ENCODE assay signal across 8 cellular contexts in genomic region chr1:84143796-84144565, GRCh38. TPM values are rescaled to one million over a fixed set of nuclear protein-coding genes. Genes with fewer than 3 reads are reported as not detected.
DNase-seq lines count a peak whose midpoint lies in the region; ATAC-seq and TF ChIP-seq lines count a peak whose summit lies in the region.

PRKACB (plus strand) TSS chr1:84144271; CDS start chr1:84144362, 91 bp downstream.

- TF ChIP-seq CTCF in lower leg skin (IDR thresholded peaks at IDR 0.05), result no peak

- H3K9me3 Mint-ChIP-seq in naive thymus-derived CD8-positive, alpha-beta T cell, result peaks cover 0 to under 1% (median 0%) of the 10 kb centered on the region in 9 donors

- peak within 1 kb of the TSS; percentile 95 to 100 (median 97) for H3K27ac Mint-ChIP-seq in naive thymus-derived CD8-positive, alpha-beta T cell

- no peak within 1 kb of the TSS for H3K27ac ChIP-seq in SJCRH30

- POLR2A ChIA-PET in naive thymus-derived CD8-positive, alpha-beta T cell (lab: Charles Lee), result interaction anchor here (0.7 to 3.7 kb wide), 17 partner anchors 9 to 1056 kb away, joined by 3 to 68 read pairs (median 8); partner anchors contain the start of genes GNG5, RPF1, SAMD13 and SPATA1

- intact Hi-C loops in lower leg skin (cut with DNase I; ENCODE audit: low total_unique reads), result no loop called here

- no peaks in the 10 kb centered on the region for H3K27me3 Mint-ChIP-seq in naive thymus-derived CD8-positive, alpha-beta T cell

- peak; percentile 95 for ATAC-seq in GM18873 (IDR thresholded peaks at IDR 0.05; ENCODE audit: low FRiP score, unreplicated experiment)
- peak; percentile 90 for ATAC-seq in HG03095 (IDR thresholded peaks at IDR 0.05; ENCODE audit: unreplicated experiment)
- peak; percentile 91 to 93 for ATAC-seq in naive thymus-derived CD8-positive, alpha-beta T cell

- WGBS in lower leg skin, 2 donors, result 67 to 73% methylated on average over 2 of the region's 2 CpGs

- no peaks in the 10 kb centered on the region for H3K36me3 ChIP-seq in SJCRH30

- DNase-seq in ACHN (peak; percentile 60), SJCRH30 (no peak), NCI-H2196 (lab: John Stamatoyannopoulos, UW; ENCODE audit: unreplicated experiment) (no peak), lower leg skin (ENCODE audit: low spot score in 2 of 2) (no peak)
- peak in 5 of 10 donors; percentile 18 to 74 (median 65) for DNase-seq in naive thymus-derived CD8-positive, alpha-beta T cell

- no peaks in the 10 kb centered on the region; the same call in 1 of the 2 replicates for H3K9me3 ChIP-seq in SJCRH30 (replicated peaks)

- in situ Hi-C loops in ACHN (cut with HindIII; ENCODE audit: low pct_ligation_motif_present, low pct_unique_long_range_greater_than_20kb, low sequenced_read_pairs), result loop anchor here (10.0 kb wide), 1 partner anchor 291 kb away; no protein-coding TSS in a partner anchor
- in situ Hi-C loops in endometrial microvascular endothelial cells (cut with HindIII; ENCODE audit: inconsistent ontology term, low pct_unique_long_range_greater_than_20kb, low sequenced_read_pairs), result no loop called here

- peak in 1 of 2 donors; percentile 23 for TF ChIP-seq POLR2A in lower leg skin (IDR thresholded peaks at IDR 0.05)

- no peaks in the 10 kb centered on the region for H3K4me1 ChIP-seq in SJCRH30

- no peaks in the 10 kb centered on the region for H3K27me3 ChIP-seq in SJCRH30

- H3K4me3 ChIP-seq in SJCRH30 (no peak within 1 kb of the TSS), lower leg skin (ENCODE audit: low read depth, poor library complexity, severe bottlenecking) (no peak within 1 kb of the TSS)

- H3K36me3 Mint-ChIP-seq in naive thymus-derived CD8-positive, alpha-beta T cell, result peaks cover 0 to 9% (median 2%) of the 10 kb centered on the region in 3 donors

- H3K4me3 Mint-ChIP-seq in naive thymus-derived CD8-positive, alpha-beta T cell, result peak within 1 kb of the TSS; percentile 90 to 99 (median 96)

- peaks cover 13 to 59% (median 32%) of the 10 kb centered on the region in 4 donors for H3K4me1 Mint-ChIP-seq in naive thymus-derived CD8-positive, alpha-beta T cell

RNA-seq across cellular contexts. Expression of gene PRKACB, which starts in this region (rescaled TPM):
- 29.1 and 31.0 TPM in 2 replicates for total RNA-seq in SJCRH30 (2014; rRNA removed; shearing (Covaris generic))
- total RNA-seq in endometrial microvascular endothelial cells (ENCODE audit: inconsistent ontology term), result 95.0 TPM
- 100 to 1,000 TPM; 174 to 194 TPM for total RNA-seq in naive thymus-derived CD8-positive, alpha-beta T cell
- 100 to 1,000 TPM; 120 to 162 (median 131) TPM for polyA plus RNA-seq in naive thymus-derived CD8-positive, alpha-beta T cell
- 10 to 100 TPM in 1 of 4 donors, 1 to 10 TPM in 3; 4.4 to 12.3 (median 5.7) TPM for total RNA-seq in lower leg skin
